Comparison of ENCODE assay signal across 8 cellular contexts in the genomic region with DNA sequence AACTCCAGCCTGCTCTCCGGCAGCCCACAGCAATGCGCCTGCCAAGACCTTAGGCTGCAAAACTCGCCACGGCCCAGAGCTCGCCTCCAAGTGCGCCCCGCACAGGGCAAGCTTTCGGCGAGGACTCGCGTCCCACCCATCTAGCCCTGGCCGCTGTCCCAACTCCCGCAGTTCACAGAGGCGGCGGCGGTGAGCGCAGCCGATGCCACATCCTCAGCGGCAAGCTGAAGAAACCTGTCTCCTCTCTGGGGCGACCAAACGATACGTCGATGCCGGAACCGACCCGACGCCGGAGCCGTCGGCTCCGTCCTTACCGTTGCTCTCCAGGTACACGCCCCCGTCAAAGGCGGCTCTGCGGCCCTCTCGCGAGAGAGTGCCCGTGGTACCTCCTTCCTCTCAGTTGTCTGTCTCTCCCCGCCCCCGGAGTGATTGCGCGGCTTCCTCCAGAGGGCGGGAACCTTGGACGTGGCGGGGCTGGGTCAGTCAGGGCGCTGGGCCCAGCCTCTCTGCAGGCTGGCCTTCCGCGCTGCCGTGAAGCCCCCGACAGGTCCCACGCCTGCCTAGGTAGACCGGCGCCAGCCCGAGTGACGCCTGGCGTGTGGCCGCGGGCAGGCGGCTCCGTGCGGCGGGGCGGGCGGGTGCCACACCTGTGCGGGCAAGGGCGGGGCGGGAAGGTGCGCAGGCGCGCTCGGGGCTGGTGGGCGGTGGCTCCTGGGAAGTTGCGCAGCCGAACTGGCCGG. TPM values are rescaled to one million over a fixed set of nuclear protein-coding genes. Genes with fewer than 3 reads are reported as not detected.
DNase-seq lines count a peak whose midpoint lies in the region; ATAC-seq and TF ChIP-seq lines count a peak whose summit lies in the region.

No MANE protein-coding gene starts in this region.

- peak; percentile 97 for DNase-seq in GM03348 (ENCODE audit: low spot score)
- DNase-seq in HCT116 (ENCODE audit: low read depth, low spot score), result peak; percentile 94
- peak; percentile 96 for DNase-seq in MM.1S
- peak; percentile 65 for DNase-seq in SHP77 treated with DMSO at 0.1 percent for 48 hours (lab: John Stamatoyannopoulos, UW)
- DNase-seq in activated gamma-delta T cell treated with anti-CD3 and anti-CD28 coated beads, Interleukin-2, amount 50 U/mL, for 16 hours (ENCODE audit: low read depth), result peak; percentile 94
- peak; percentile 97 to 99 for DNase-seq in foreskin fibroblast
- DNase-seq in neural crest cell (ENCODE audit: low read depth, low spot score), result peak; percentile 89
- DNase-seq in stomach, result peak; percentile 97

- H3K79me2 ChIP-seq in HCT116 (ENCODE audit: insufficient read depth, low read length) (peaks cover 55% of the 10 kb centered on the region), MM.1S (ENCODE audit: low read length) (peaks cover 76% of the 10 kb centered on the region)

- 0 to 1% (median 0%) methylated on average over 26 to 76 of the region's 76 CpGs for WGBS in stomach, 5 donors

- no peak for TF ChIP-seq RAD21 in HCT116 (IDR thresholded peaks at IDR 0.05; ENCODE audit: low read depth)

- TF ChIP-seq EP300 in stomach (IDR thresholded peaks at IDR 0.05), result no peak

- H3K27ac ChIP-seq in HCT116 (ENCODE audit: low read depth, low read length) (peak overlapping the region; percentile 93), MM.1S (ENCODE audit: low read length) (peak overlapping the region; percentile 95), stomach (peak overlapping the region; percentile 93 to 99 (median 99))

- H3K27me3 Mint-ChIP-seq in neural crest cell (ENCODE audit: low read depth), result no peaks in the 10 kb centered on the region

- H3K4me1 Mint-ChIP-seq in neural crest cell, result peaks cover 57% of the 10 kb centered on the region

- RAD21 ChIA-PET in HCT116 (lab: Charles Lee; ENCODE audit: low non-redundant PET in 1 of 2, low total read pairs in 2 of 2, uncharacterized antibody in 2 of 2, unreplicated experiment in 2 of 2), result interaction anchor here in 1 of 2 experiments (0.6 kb wide), 1 partner anchor 437 kb away, joined by 3 read pairs; no protein-coding TSS in a partner anchor

- H3K36me3 Mint-ChIP-seq in neural crest cell (ENCODE audit: low read depth), result peaks cover 7% of the 10 kb centered on the region

- H3K9me2 ChIP-seq in HCT116 (ENCODE audit: insufficient read depth) (no peaks in the 10 kb centered on the region), MM.1S (replicated peaks; ENCODE audit: insufficient read depth, low read length) (no peaks in the 10 kb centered on the region)

- H3K9me3 Mint-ChIP-seq in neural crest cell, result peaks cover 4% of the 10 kb centered on the region

- peaks cover 24% of the 10 kb centered on the region for H3F3A ChIP-seq in MM.1S (ENCODE audit: insufficient read depth, low read length)

- peak overlapping the region; percentile 89 for H3K4me2 ChIP-seq in HCT116 (ENCODE audit: low read length)
- peak overlapping the region; percentile 90 for H3K4me2 ChIP-seq in MM.1S (ENCODE audit: low read depth, low read length)

- intact Hi-C loops in HCT116 (cut with micrococcal nuclease) (no loop called here), stomach (cut with DNase I; ENCODE audit: low total_unique reads) (no loop called here)

- H3K4me1 ChIP-seq in HCT116 (ENCODE audit: control insufficient read depth in 1 of 2, insufficient read depth in 2 of 2, low read length in 2 of 2) (peaks cover 9 to 28% of the 10 kb centered on the region in 2 experiments; a peak in 3 of 4 replicates), MM.1S (ENCODE audit: low read length) (peaks cover 22% of the 10 kb centered on the region), stomach (peaks cover 29 to 62% (median 53%) of the 10 kb centered on the region in 4 donors)

- H3K4me3 ChIP-seq in HCT116 (replicated peaks in 1 of 2; ENCODE audit: low read depth in 1 of 2, low read length in 2 of 2) (peak overlapping the region; percentile 72 to 92), MM.1S (ENCODE audit: low read length) (peak overlapping the region; percentile 98), foreskin fibroblast (ENCODE audit: low read depth in 1 of 2, low read length in 2 of 2) (peak overlapping the region; percentile 98 to 99), stomach (peak overlapping the region; percentile 78 to 85 (median 82))

- CTCF ChIA-PET in HCT116 (lab: Charles Lee), result interaction anchor here (0.5 to 1.0 kb wide), 4 partner anchors 13 to 276 kb away, joined by 3 to 9 read pairs (median 4); a partner anchor contains a TSS

- peak; percentile 92 for TF ChIP-seq POLR2A in HCT116 (IDR thresholded peaks at IDR 0.05; ENCODE audit: borderline replicate concordance, extremely low read depth, insufficient read depth, insufficient read length)
- peak in 2 of 4 donors; percentile 65 to 72 for TF ChIP-seq POLR2A in stomach (IDR thresholded peaks at IDR 0.05)

- H3K9me3 ChIP-seq in HCT116 (ENCODE audit: control insufficient read depth in 1 of 2, insufficient read depth in 1 of 2, low read depth in 1 of 2, low read length in 2 of 2) (no peaks in the 10 kb centered on the region), MM.1S (replicated peaks; ENCODE audit: insufficient read depth, low read length) (no peaks in the 10 kb centered on the region), stomach (no peaks in the 10 kb centered on the region)

- POLR2A ChIA-PET in HCT116 (lab: Charles Lee), result interaction anchor here (0.8 to 1.1 kb wide), 2 partner anchors 102 to 104 kb away, joined by 4 read pairs; a partner anchor contains a TSS

- no peaks in the 10 kb centered on the region for H3K27me3 ChIP-seq in HCT116 (ENCODE audit: insufficient read depth, low read length)
- no peaks in the 10 kb centered on the region for H3K27me3 ChIP-seq in MM.1S (replicated peaks; ENCODE audit: insufficient read depth, low read length)
- no peaks in the 10 kb centered on the region for H3K27me3 ChIP-seq in stomach

- H3K9ac ChIP-seq in HCT116 (ENCODE audit: low read length) (peak overlapping the region; percentile 83), MM.1S (ENCODE audit: low read length) (peak overlapping the region; percentile 91)

- H3K27ac Mint-ChIP-seq in neural crest cell (ENCODE audit: unreplicated experiment), result peak overlapping the region; percentile 99

- H4K20me1 ChIP-seq in HCT116 (ENCODE audit: insufficient read depth) (no peaks in the 10 kb centered on the region), MM.1S (ENCODE audit: insufficient read depth, low read length) (no peaks in the 10 kb centered on the region)

- TF ChIP-seq CTCF in HCT116 (IDR thresholded peaks at IDR 0.05 in 2 of 3, conservative IDR thresholded peaks at IDR 0.05 in 1 of 3; ENCODE audit: borderline replicate concordance in 1 of 3, insufficient read depth in 1 of 3, low read depth in 2 of 3, low read length in 2 of 3) (peak in 1 of 3 experiments; percentile 7; a peak in 1 of 6 replicates), MM.1S (IDR thresholded peaks at IDR 0.05; ENCODE audit: low read length) (no peak), foreskin fibroblast (IDR thresholded peaks at IDR 0.05; ENCODE audit: low read depth, low read length) (no peak), neural crest cell (conservative IDR thresholded peaks at IDR 0.05) (peak; percentile 34), stomach (IDR thresholded peaks at IDR 0.05) (peak in 1 of 7 experiments; percentile 2)

- H2AFZ ChIP-seq in HCT116 (ENCODE audit: low read depth, low read length, poor library complexity, severe bottlenecking) (no peak overlapping the region), MM.1S (ENCODE audit: low read length) (peak overlapping the region; percentile 95)

- peak overlapping the region; percentile 96 for H3K4me3 Mint-ChIP-seq in neural crest cell

- ATAC-seq in HCT116, result peak; percentile 90

- BruUV-seq in HCT116 (replicated peaks; lab: Mats Ljungman, UMichigan), result no TSS peak

- H3K36me3 ChIP-seq in HCT116 (ENCODE audit: control insufficient read depth in 1 of 2, insufficient read depth in 2 of 2, low read length in 2 of 2), result no peaks in the 10 kb centered on the region
- no peaks in the 10 kb centered on the region for H3K36me3 ChIP-seq in MM.1S (replicated peaks; ENCODE audit: insufficient read depth, low read length)
- no peaks in the 10 kb centered on the region for H3K36me3 ChIP-seq in stomach

TF ChIP-seq in HCT116, 20 proteins besides CTCF, POLR2A, EP300 and RAD21 (continues in another document):
- TF ChIP-seq EZH2phosphoT487 (IDR thresholded peaks at IDR 0.05; ENCODE audit: borderline replicate concordance) (no peak), YY1 (IDR thresholded peaks at IDR 0.05; ENCODE audit: extremely low read depth, insufficient replicate concordance, low read depth, low read length) (no peak), CBX3 (IDR thresholded peaks at IDR 0.05; ENCODE audit: low read depth) (peak; percentile 73; the same call in 1 of the 2 replicates), SIN3A (IDR thresholded peaks at IDR 0.05; ENCODE audit: low read depth) (peak; percentile 74), JUND (IDR thresholded peaks at IDR 0.05) (peak; percentile 6; the same call in 1 of the 2 replicates), POLR2AphosphoS5 (IDR thresholded peaks at IDR 0.05; ENCODE audit: low read depth, low read length) (peak; percentile 84), ZFX (IDR thresholded peaks at IDR 0.05) (peak; percentile 75), FOSL1 (IDR thresholded peaks at IDR 0.05; ENCODE audit: low read depth) (no peak), EGR1 (IDR thresholded peaks at IDR 0.05; ENCODE audit: low read depth) (peak; percentile 96), ZNF274 (IDR thresholded peaks at IDR 0.05; ENCODE audit: low read depth, low read length) (no peak)
- TF ChIP-seq, protein P1, sequence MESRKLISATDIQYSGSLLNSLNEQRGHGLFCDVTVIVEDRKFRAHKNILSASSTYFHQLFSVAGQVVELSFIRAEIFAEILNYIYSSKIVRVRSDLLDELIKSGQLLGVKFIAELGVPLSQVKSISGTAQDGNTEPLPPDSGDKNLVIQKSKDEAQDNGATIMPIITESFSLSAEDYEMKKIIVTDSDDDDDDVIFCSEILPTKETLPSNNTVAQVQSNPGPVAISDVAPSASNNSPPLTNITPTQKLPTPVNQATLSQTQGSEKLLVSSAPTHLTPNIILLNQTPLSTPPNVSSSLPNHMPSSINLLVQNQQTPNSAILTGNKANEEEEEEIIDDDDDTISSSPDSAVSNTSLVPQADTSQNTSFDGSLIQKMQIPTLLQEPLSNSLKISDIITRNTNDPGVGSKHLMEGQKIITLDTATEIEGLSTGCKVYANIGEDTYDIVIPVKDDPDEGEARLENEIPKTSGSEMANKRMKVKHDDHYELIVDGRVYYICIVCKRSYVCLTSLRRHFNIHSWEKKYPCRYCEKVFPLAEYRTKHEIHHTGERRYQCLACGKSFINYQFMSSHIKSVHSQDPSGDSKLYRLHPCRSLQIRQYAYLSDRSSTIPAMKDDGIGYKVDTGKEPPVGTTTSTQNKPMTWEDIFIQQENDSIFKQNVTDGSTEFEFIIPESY (IDR thresholded peaks at IDR 0.05; ENCODE audit: extremely low read depth, insufficient replicate concordance, low read length), result peak; percentile 94

RNA-seq across cellular contexts. Expression of a gene that starts 0.4 kb away (rescaled TPM):
- 5.4 TPM for total RNA-seq in HCT116 (2021; ENCODE audit: unreplicated experiment)
- 2.3 and 2.5 TPM in 2 replicates for polyA plus RNA-seq in HCT116 (2012)
- total RNA-seq in neural crest cell, result 6.5 and 7.0 TPM in 2 replicates
- total RNA-seq in stomach, result 10 to 100 TPM in 2 of 5 donors, 1 to 10 TPM in 2, not detected in 1; 1.2 to 19.6 (median 9.5) TPM
- 1 to 10 TPM; 2.7 to 4.1 (median 3.2) TPM for polyA plus RNA-seq in stomach

Comparison
In these comparisons a context has a peak if more than half of its experiments do, and no peak if none do; other contexts are left out.
1. Peak in every context shown above with its lines: DNase-seq, ATAC-seq, H3K4me3 ChIP-seq and H3K27ac ChIP-seq.